Comparison of ENCODE assay signal across 8 cellular contexts in the genomic region with DNA sequence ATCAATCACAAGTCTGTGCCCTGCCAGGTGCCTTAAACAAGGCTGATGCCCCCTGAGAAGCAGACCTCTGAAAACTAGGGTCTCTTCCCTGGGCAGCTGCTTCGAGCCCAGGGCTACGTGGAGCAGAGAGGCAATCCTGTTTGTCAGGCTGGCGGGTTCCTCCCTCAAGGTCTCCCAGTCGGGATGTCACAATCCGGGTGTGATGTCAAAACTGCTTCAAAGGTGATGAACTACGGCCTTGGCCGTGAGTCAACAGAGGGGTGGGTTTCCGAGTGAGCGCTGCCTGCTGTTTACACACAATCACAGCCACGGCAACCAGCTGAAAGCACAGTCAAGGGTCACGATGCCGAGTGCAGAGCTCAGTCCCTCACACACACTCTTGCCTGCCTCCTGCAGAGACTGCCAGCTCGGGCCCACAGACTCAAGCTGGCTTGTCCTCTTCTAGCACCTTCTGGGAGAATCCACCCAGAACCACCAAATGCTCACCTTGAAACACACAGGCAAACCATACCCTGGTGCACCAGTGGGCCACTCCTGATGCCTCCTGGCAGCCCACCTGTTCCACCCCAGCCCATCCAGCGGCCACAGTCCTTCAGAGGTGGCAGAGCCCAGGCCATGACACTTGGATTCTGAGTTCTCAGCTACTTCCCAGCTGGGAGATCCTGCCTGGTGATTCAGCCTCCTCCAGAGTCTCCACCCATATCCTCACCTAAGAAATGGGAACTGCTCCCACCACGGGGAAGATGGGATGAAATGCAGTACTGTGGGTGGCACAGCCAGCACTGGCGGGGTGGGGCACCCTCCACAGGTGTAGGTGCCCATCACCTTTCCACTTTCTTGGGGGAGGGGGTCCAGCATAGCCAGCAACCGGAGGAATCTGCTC. TPM values are rescaled to one million over a fixed set of nuclear protein-coding genes. Genes with fewer than 3 reads are reported as not detected.
DNase-seq lines count a peak whose midpoint lies in the region; ATAC-seq and TF ChIP-seq lines count a peak whose summit lies in the region.

No MANE protein-coding gene starts in this region.

- H3K27ac ChIP-seq in gastroesophageal sphincter, result peak overlapping the region in 3 of 4 donors; percentile 25 to 76 (median 57)
- peak overlapping the region; percentile 26 to 69 (median 44) for H3K27ac ChIP-seq in sigmoid colon

- H3K4me1 ChIP-seq in gastroesophageal sphincter, result peaks cover 0 to 91% (median 55%) of the 10 kb centered on the region in 3 donors
- peaks cover 0 to 65% (median 41%) of the 10 kb centered on the region in 4 donors for H3K4me1 ChIP-seq in sigmoid colon

- TF ChIP-seq CTCF in gastroesophageal sphincter (IDR thresholded peaks at IDR 0.05) (no peak), sigmoid colon (IDR thresholded peaks at IDR 0.05) (no peak)

- H3K36me3 Mint-ChIP-seq in T-helper 17 cell (ENCODE audit: low read depth), result no peaks in the 10 kb centered on the region

- H3K9me3 ChIP-seq in T-helper 17 cell (ENCODE audit: control insufficient read depth, low read length, poor library complexity, severe bottlenecking), result no peaks in the 10 kb centered on the region
- H3K9me3 ChIP-seq in gastroesophageal sphincter, result no peaks in the 10 kb centered on the region
- no peaks in the 10 kb centered on the region for H3K9me3 ChIP-seq in sigmoid colon

- H3K36me3 ChIP-seq in gastroesophageal sphincter, result no peaks in the 10 kb centered on the region
- no peaks in the 10 kb centered on the region for H3K36me3 ChIP-seq in sigmoid colon

- TF ChIP-seq EP300 in gastroesophageal sphincter (IDR thresholded peaks at IDR 0.05), result no peak
- TF ChIP-seq EP300 in sigmoid colon (IDR thresholded peaks at IDR 0.05), result no peak

- POLR2A ChIA-PET in HEK293T (lab: Yijun Ruan, JAX), result interaction anchor here (2.4 kb wide), 1 partner anchor 74 kb away, joined by 7 read pairs; a partner anchor contains a TSS

- peak; percentile 80 for ATAC-seq in T-helper 17 cell
- peak; percentile 55 for ATAC-seq in gastroesophageal sphincter
- ATAC-seq in GM21423 (IDR thresholded peaks at IDR 0.05; ENCODE audit: unreplicated experiment), result no peak

- H3K27me3 Mint-ChIP-seq in T-helper 17 cell, result no peaks in the 10 kb centered on the region

- no peak for TF ChIP-seq POLR2A in gastroesophageal sphincter (IDR thresholded peaks at IDR 0.05)
- no peak for TF ChIP-seq POLR2A in sigmoid colon (IDR thresholded peaks at IDR 0.05)

- H3K27me3 ChIP-seq in gastroesophageal sphincter (no peaks in the 10 kb centered on the region), sigmoid colon (no peaks in the 10 kb centered on the region)

- H3K4me1 Mint-ChIP-seq in T-helper 17 cell, result peaks cover 50% of the 10 kb centered on the region

- 62 to 76% methylated on average over 3 to 5 of the region's 17 CpGs for WGBS in gastroesophageal sphincter (ENCODE audit: low coverage in 1 of 2), 2 donors
- WGBS in sigmoid colon, 2 donors, result 25 to 58% methylated on average over 17 of the region's 17 CpGs

- peak overlapping the region; percentile 1 for H3K4me3 Mint-ChIP-seq in T-helper 17 cell

- CTCF ChIA-PET in HEK293T (lab: Yijun Ruan, JAX), result interaction anchor here (1.3 kb wide), 1 partner anchor 27 kb away, joined by 5 read pairs; no protein-coding TSS in a partner anchor

- peak overlapping the region; percentile 70 for H3K27ac Mint-ChIP-seq in T-helper 17 cell

- H3K4me3 ChIP-seq in gastroesophageal sphincter (no peak overlapping the region), sigmoid colon (no peak overlapping the region)

- DNase-seq in HT-29 (ENCODE audit: low spot score) (peak; percentile 81), T-helper 17 cell (peak in 1 of 3 donors; percentile 40), sigmoid colon (peak; percentile 83), HEK293T (ENCODE audit: extremely low spot score) (no peak), iPS-NIHi11 (ENCODE audit: low spot score) (no peak), NCI-H446 (lab: John Stamatoyannopoulos, UW) (no peak)

- intact Hi-C loops in sigmoid colon (cut with DNase I), result no loop called here

TF ChIP-seq in HEK293T, 16 proteins besides CTCF, POLR2A, EP300 and RAD21:
- TF ChIP-seq SUZ12 (IDR thresholded peaks at IDR 0.05) (no peak), ZNF384 (IDR thresholded peaks at IDR 0.05) (no peak), FOXA1 (IDR thresholded peaks at IDR 0.05) (no peak), SP1 (IDR thresholded peaks at IDR 0.05) (no peak), FOXK2 (IDR thresholded peaks at IDR 0.05) (no peak), BHLHE40 (IDR thresholded peaks at IDR 0.05; ENCODE audit: borderline replicate concordance) (no peak), LEF1 (IDR thresholded peaks at IDR 0.05; ENCODE audit: borderline replicate concordance) (no peak)
- TF ChIP-seq, protein P1, sequence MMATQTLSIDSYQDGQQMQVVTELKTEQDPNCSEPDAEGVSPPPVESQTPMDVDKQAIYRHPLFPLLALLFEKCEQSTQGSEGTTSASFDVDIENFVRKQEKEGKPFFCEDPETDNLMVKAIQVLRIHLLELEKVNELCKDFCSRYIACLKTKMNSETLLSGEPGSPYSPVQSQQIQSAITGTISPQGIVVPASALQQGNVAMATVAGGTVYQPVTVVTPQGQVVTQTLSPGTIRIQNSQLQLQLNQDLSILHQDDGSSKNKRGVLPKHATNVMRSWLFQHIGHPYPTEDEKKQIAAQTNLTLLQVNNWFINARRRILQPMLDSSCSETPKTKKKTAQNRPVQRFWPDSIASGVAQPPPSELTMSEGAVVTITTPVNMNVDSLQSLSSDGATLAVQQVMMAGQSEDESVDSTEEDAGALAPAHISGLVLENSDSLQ (IDR thresholded peaks at IDR 0.05), result no peak

RNA-seq across cellular contexts. Expression of a gene that starts 6.8 kb away (rescaled TPM):
- 16.0 and 20.7 TPM in 2 replicates for total RNA-seq in HT-29 (2014; rRNA removed; shearing (Covaris generic))
- total RNA-seq in T-helper 17 cell, result 10 to 100 TPM; 51.0 to 62.8 TPM
- 10 to 100 TPM; 12.5 to 19.0 (median 14.7) TPM for total RNA-seq in gastroesophageal sphincter
- total RNA-seq in sigmoid colon, result 10 to 100 TPM in 3 of 4 donors, 1 to 10 TPM in 1; 7.1 to 20.2 (median 11.9) TPM
- polyA plus RNA-seq in sigmoid colon, result 10 to 100 TPM in 1 of 3 donors, 1 to 10 TPM in 2; 6.2 to 14.6 (median 8.4) TPM

RNA-seq across cellular contexts. Expression of a gene that starts 28.3 kb away (rescaled TPM):
- 257 and 277 TPM in 2 replicates for total RNA-seq in HT-29 (2014; rRNA removed; shearing (Covaris generic))
- total RNA-seq in T-helper 17 cell (100 to 1,000 TPM; 149 to 186 TPM), gastroesophageal sphincter (100 to 1,000 TPM; 408 to 436 (median 418) TPM), sigmoid colon (100 to 1,000 TPM; 366 to 456 (median 403) TPM)
- polyA plus RNA-seq in sigmoid colon, result 100 to 1,000 TPM; 200 to 234 (median 232) TPM

RNA-seq across cellular contexts. Expression of a gene that starts 42.6 kb away (rescaled TPM):
- total RNA-seq in HT-29 (2014; rRNA removed; shearing (Covaris generic)), result 109 and 126 TPM in 2 replicates
- 10 to 100 TPM; 69.6 to 78.5 TPM for total RNA-seq in T-helper 17 cell
- total RNA-seq in gastroesophageal sphincter, result 100 to 1,000 TPM; 130 to 137 (median 135) TPM
- total RNA-seq in sigmoid colon, result 100 to 1,000 TPM; 107 to 122 (median 120) TPM
- polyA plus RNA-seq in sigmoid colon, result 100 to 1,000 TPM in 1 of 3 donors, 10 to 100 TPM in 2; 84.9 to 118 (median 93.2) TPM

RNA-seq across cellular contexts. Expression of a gene that starts 56.6 kb away (rescaled TPM):
- 660 TPM in 2 replicates for total RNA-seq in HT-29 (2014; rRNA removed; shearing (Covaris generic))
- 1,000 to 10,000 TPM; 1,880 to 1,939 TPM for total RNA-seq in T-helper 17 cell
- 100 to 1,000 TPM; 371 to 644 (median 574) TPM for total RNA-seq in gastroesophageal sphincter
- total RNA-seq in sigmoid colon, result 1,000 to 10,000 TPM in 1 of 4 donors, 100 to 1,000 TPM in 3; 450 to 1,088 (median 720) TPM
- 1,000 to 10,000 TPM; 1,029 to 1,720 (median 1,156) TPM for polyA plus RNA-seq in sigmoid colon

Comparison
In these comparisons a context has a peak if more than half of its experiments do, and no peak if none do; other contexts are left out.
1. DNase-seq: peak in HT-29 (single experiment) and sigmoid colon (single experiment); none in HEK293T (single experiment), iPS-NIHi11 (single experiment) and NCI-H446 (0 of 2).